Comparison of ENCODE assay signal across 14 cellular contexts in the genomic region with DNA sequence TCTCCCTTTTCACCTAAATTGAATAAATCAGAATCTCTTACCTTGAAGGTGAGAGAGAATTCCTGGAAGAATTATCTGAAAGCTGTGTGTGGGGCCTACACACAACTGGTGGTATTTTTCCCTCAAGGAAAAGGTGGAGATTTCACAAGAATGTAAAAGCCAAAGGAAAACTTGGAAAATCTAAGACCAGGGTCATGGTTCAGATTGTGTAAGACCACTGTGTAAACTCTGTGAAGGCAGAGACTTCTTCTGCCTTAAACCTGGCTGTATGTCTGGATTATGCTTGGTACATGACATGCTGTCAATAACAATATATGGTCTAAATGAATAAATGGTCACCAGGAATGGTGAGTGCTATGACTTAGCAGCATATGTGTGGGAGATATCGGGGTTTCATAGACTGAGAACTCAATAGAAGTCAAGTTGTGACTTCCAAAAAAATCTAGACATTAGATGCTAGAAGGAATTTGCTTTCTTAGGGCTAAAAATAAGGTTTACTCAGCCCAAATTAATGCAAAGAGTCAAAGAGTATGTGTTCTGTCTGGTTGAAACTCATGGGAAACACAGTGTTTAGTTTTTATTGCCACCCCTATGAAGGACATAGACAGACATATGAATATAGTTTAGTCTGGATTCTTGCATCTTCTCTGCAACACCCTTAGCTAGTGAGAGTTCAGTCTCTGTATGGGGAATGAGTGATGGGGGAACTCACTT.
"Had no signal": no experiment of that assay in that cellular context is flagged by ENCODE, and none has a peak within 500 bp of the region (broad histone marks: within the 10 kb centered on the region; RNA-seq: fewer than 3 reads in every experiment).

No MANE protein-coding gene starts in this region.

- H3K36me3 ChIP-seq: left ventricle myocardium inferior, right atrium auricular region, upper lobe of left lung had no signal

- H3K4me1 ChIP-seq: left ventricle myocardium inferior, right atrium auricular region, upper lobe of left lung had no signal

- H3K27ac ChIP-seq: left ventricle myocardium inferior, right atrium auricular region, skin epidermis, upper lobe of left lung had no signal

- H3K9me3 ChIP-seq: left ventricle myocardium inferior, right atrium auricular region, upper lobe of left lung had no signal

- DNase-seq: activated CD4-positive, alpha-beta T cell treated with anti-CD3 and anti-CD28 coated beads for 48 hours; dermis blood vessel endothelial cell; erythroblast; kidney; left ventricle myocardium inferior; natural killer cell; stimulated activated CD4-positive, alpha-beta T cell treated with anti-CD3 and anti-CD28 coated beads, Interleukin-4, amount 100 ng/mL, for 4 hours; stimulated activated CD8-positive, alpha-beta memory T cell treated with anti-CD3 and anti-CD28 coated beads, Interleukin-4, amount 100 ng/mL, for 48 hours; stimulated activated naive CD8-positive, alpha-beta T cell treated with anti-CD3 and anti-CD28 coated beads, Interleukin-15, Interleukin-2, amounts not matched to agents 100 U/mL and 50 U/mL, for 24 hours; T-helper 2 cell; upper lobe of left lung had no signal

- H3K27me3 ChIP-seq: right atrium auricular region, upper lobe of left lung had no signal

- ATAC-seq: stimulated activated naive CD8-positive, alpha-beta T cell treated with anti-CD3 and anti-CD28 coated beads, Interleukin-15, Interleukin-2, amounts not matched to agents 100 U/mL and 50 U/mL, for 24 hours had no signal

- FAIRE-seq: bronchial epithelial cell, kidney had no signal

- H3K4me3 ChIP-seq: left ventricle myocardium inferior, right atrium auricular region, skin epidermis, upper lobe of left lung had no signal
